34 cellular contexts compared by ENCODE assay signal in genomic region chr3:45604999-45605398, GRCh38. TPM values are rescaled to one million over a fixed set of nuclear protein-coding genes. Genes with fewer than 3 reads are reported as not detected.
DNase-seq lines count a peak whose midpoint lies in the region; ATAC-seq, FAIRE-seq and TF ChIP-seq lines count a peak whose summit lies in the region.
"Had no signal": no experiment of that assay in that cellular context is flagged by ENCODE, and none has a peak within 500 bp of the region (broad histone marks: within the 10 kb centered on the region; RNA-seq: fewer than 3 reads in every experiment).

No MANE protein-coding gene starts in this region.

- dilution Hi-C loops in IMR-90 (cut with HindIII; ENCODE audit: low sequenced_read_pairs, unreplicated experiment): no loop called here

- H3K27ac Mint-ChIP-seq in stimulated activated naive B cell treated with anti-CD40 and anti-IgM and Interleukin-4, amounts not matched to agents 10 μg/mL and 1 μg/mL and 100 μg/mL, for 72 hours: peak overlapping the region; percentile 74
- H3K27ac Mint-ChIP-seq in activated naive CD4-positive, alpha-beta T cell treated with anti-CD3 and anti-CD28 coated beads, Interleukin-2, amount 50 U/mL, for 72 hours: no peak overlapping the region
- H3K27ac Mint-ChIP-seq: activated B cell treated with CpG ODN at 0.5 μM for 24 hours; activated naive CD8-positive, alpha-beta T cell treated with anti-CD3 and anti-CD28 coated beads, Interleukin-2, amount 10 ng/mL, durations not matched to agents 7 days and 5 days; CD8-positive, alpha-beta T cell had no signal

- H4K8ac ChIP-seq in IMR-90 (ENCODE audit: low read depth in 2 of 2, low read length in 2 of 2): no peak overlapping the region

- no peak overlapping the region for H3K4me3 ChIP-seq in IMR-90 (ENCODE audit: insufficient read depth, low read depth, low read length)
- H3K4me3 ChIP-seq in coronary artery: no peak overlapping the region
- H3K4me3 ChIP-seq in lung: no peak overlapping the region
- H3K4me3 ChIP-seq: suprapubic skin had no signal

- intact Hi-C loops in IMR-90 (cut with micrococcal nuclease): no loop called here

- no peak for FAIRE-seq in D721Med (lab: Jason Lieb, UNC)
- FAIRE-seq: GM18507, H54 had no signal

- no peak for TF ChIP-seq POLR2A in IMR-90 (IDR thresholded peaks at IDR 0.05; ENCODE audit: low read depth, low read length)

- TF ChIP-seq RAD21 in IMR-90 (IDR thresholded peaks at IDR 0.05; ENCODE audit: low read length): no peak

- H3K4me1 ChIP-seq in IMR-90 (ENCODE audit: control insufficient read depth, insufficient read depth, low read length): peaks cover 37% of the 10 kb centered on the region
- H3K4me1 ChIP-seq in lung (ENCODE audit: control insufficient read depth in 2 of 2, insufficient read depth in 2 of 2, low read length in 2 of 2): peaks cover 31 to 38% of the 10 kb centered on the region in 2 donors
- H3K4me1 ChIP-seq: BE2C had no signal

- H2AK5ac ChIP-seq in IMR-90 (ENCODE audit: low read depth, low read length): no peak overlapping the region

- WGBS in IMR-90 (ENCODE audit: extremely low coverage in 2 of 2, insufficient read length in 1 of 2), 2 experiments: 80% methylated on average over 1 of the region's 3 CpGs; no CpG with 5 or more reads in 1 of the 2 experiments
- 90 to 93% methylated on average over 3 of the region's 3 CpGs for WGBS in lung, 2 donors

- no peak for TF ChIP-seq CTCF in IMR-90 (conservative IDR thresholded peaks at IDR 0.05; ENCODE audit: low read depth, low read length)
- no peak for TF ChIP-seq CTCF in coronary artery (IDR thresholded peaks at IDR 0.05)
- no peak for TF ChIP-seq CTCF in lung (IDR thresholded peaks at IDR 0.05; ENCODE audit: control extremely low read depth, extremely low read depth)
- no peak for TF ChIP-seq CTCF in D721Med (IDR thresholded peaks at IDR 0.05; ENCODE audit: insufficient read depth, missing control alignments)

- no peaks in the 10 kb centered on the region for H3K27me3 ChIP-seq in IMR-90 (ENCODE audit: control insufficient read depth, insufficient read depth, low read length)
- H3K27me3 ChIP-seq in lung (ENCODE audit: control insufficient read depth, insufficient read depth): no peaks in the 10 kb centered on the region
- H3K27me3 ChIP-seq: BE2C, suprapubic skin had no signal

- peaks cover 40 to 54% of the 10 kb centered on the region in 2 donors for H3K36me3 Mint-ChIP-seq in stimulated activated naive B cell treated with anti-CD40 and anti-IgM and Interleukin-4, amounts not matched to agents 10 μg/mL and 1 μg/mL and 100 μg/mL, for 72 hours
- peaks cover 0 to 16% of the 10 kb centered on the region in 2 donors for H3K36me3 Mint-ChIP-seq in activated naive CD4-positive, alpha-beta T cell treated with anti-CD3 and anti-CD28 coated beads, Interleukin-2, amount 50 U/mL, for 72 hours

- H3K36me3 ChIP-seq in IMR-90 (ENCODE audit: control insufficient read depth, insufficient read depth, low read length) (peaks cover 32% of the 10 kb centered on the region), lung (ENCODE audit: control insufficient read depth in 2 of 2, insufficient read depth in 2 of 2, low read length in 2 of 2) (peaks cover 0 to 8% of the 10 kb centered on the region in 2 donors)
- H3K36me3 ChIP-seq: BE2C had no signal

- H3K23ac ChIP-seq in IMR-90 (ENCODE audit: low read depth, low read length): peak overlapping the region; percentile 11; the same call in 1 of the 2 replicates

- no peak overlapping the region for H3K14ac ChIP-seq in IMR-90 (replicated peaks; ENCODE audit: low read depth, low read length)

- H3K4ac ChIP-seq in IMR-90 (ENCODE audit: low read depth, low read length): no peak overlapping the region

- in situ Hi-C loops in IMR-90 (cut with MboI; ENCODE audit: low sequenced_read_pairs): no loop called here

- POLR2A ChIA-PET in IMR-90 (lab: Charles Lee; ENCODE audit: unreplicated experiment): no interaction called here

- H2AFZ ChIP-seq in IMR-90 (replicated peaks; ENCODE audit: low read length, poor library complexity): no peak overlapping the region

- H3K4me1 Mint-ChIP-seq in stimulated activated naive B cell treated with anti-CD40 and anti-IgM and Interleukin-4, amounts not matched to agents 10 μg/mL and 1 μg/mL and 100 μg/mL, for 72 hours: peaks cover 45 to 88% of the 10 kb centered on the region in 2 donors

- H4K20me1 ChIP-seq in IMR-90 (ENCODE audit: insufficient read depth, low read length): peaks cover 85% of the 10 kb centered on the region

- no peak overlapping the region for H3K56ac ChIP-seq in IMR-90 (ENCODE audit: extremely low read depth, insufficient read depth, low read length)

- H3K9me1 ChIP-seq in IMR-90 (ENCODE audit: insufficient read depth, low read length): peaks cover 55% of the 10 kb centered on the region

- H3K4me2 ChIP-seq in IMR-90 (ENCODE audit: low read depth, low read length): no peak overlapping the region
- H3K4me2 ChIP-seq: SK-N-SH had no signal

- no peak overlapping the region for H3K18ac ChIP-seq in IMR-90 (ENCODE audit: low read depth, low read length)

- no peak overlapping the region for H3K4me3 Mint-ChIP-seq in stimulated activated naive B cell treated with anti-CD40 and anti-IgM and Interleukin-4, amounts not matched to agents 10 μg/mL and 1 μg/mL and 100 μg/mL, for 72 hours
- H3K4me3 Mint-ChIP-seq: activated B cell treated with CpG ODN at 0.5 μM for 24 hours; activated naive CD8-positive, alpha-beta T cell treated with anti-CD3 and anti-CD28 coated beads, Interleukin-2, amount 10 ng/mL, durations not matched to agents 7 days and 5 days; CD8-positive, alpha-beta T cell; naive thymus-derived CD4-positive, alpha-beta T cell had no signal

- ATAC-seq in IMR-90 (ENCODE audit: low read depth) (no peak), lung (ENCODE audit: insufficient read depth, low FRiP score) (no peak)
- no peak for ATAC-seq in stimulated activated naive B cell treated with anti-CD40 and anti-IgM and Interleukin-4, amounts not matched to agents 10 μg/mL and 1 μg/mL and 100 μg/mL, for 72 hours (replicated peaks)
- no peak for ATAC-seq in activated naive CD4-positive, alpha-beta T cell treated with anti-CD3 and anti-CD28 coated beads, Interleukin-2, amount 50 U/mL, for 72 hours
- ATAC-seq: CD8-positive, alpha-beta T cell; left colon; naive thymus-derived CD4-positive, alpha-beta T cell; PC-3 had no signal

- no peak overlapping the region for H2BK120ac ChIP-seq in IMR-90 (ENCODE audit: low read depth, low read length)

- H3K9me3 ChIP-seq in IMR-90 (ENCODE audit: control insufficient read depth, insufficient read depth, low read length) (no peaks in the 10 kb centered on the region), lung (ENCODE audit: control insufficient read depth in 2 of 2, insufficient read depth in 1 of 2, low read length in 1 of 2) (no peaks in the 10 kb centered on the region)
- H3K9me3 ChIP-seq: BE2C, SK-N-SH, suprapubic skin had no signal

- H2BK5ac ChIP-seq in IMR-90 (ENCODE audit: low read depth, low read length, poor library complexity, severe bottlenecking): no peak overlapping the region

- H3K27ac ChIP-seq in IMR-90 (ENCODE audit: insufficient read depth, low read length): no peak overlapping the region
- peak overlapping the region; percentile 85 to 86 for H3K27ac ChIP-seq in coronary artery
- H3K27ac ChIP-seq in lung (ENCODE audit: low read depth in 1 of 2, low read length in 1 of 2): peak overlapping the region; percentile 6 to 43
- H3K27ac ChIP-seq: suprapubic skin had no signal

- H3K9ac ChIP-seq in IMR-90 (ENCODE audit: low read depth, low read length): no peak overlapping the region
- H3K9ac ChIP-seq: SK-N-SH had no signal

- no peak overlapping the region for H4K5ac ChIP-seq in IMR-90 (ENCODE audit: low read depth, low read length)

- CTCF ChIA-PET in IMR-90 (lab: Yijun Ruan, JAX): interaction anchor here (1.0 kb wide), 1 partner anchor 55 kb away, joined by 3 read pairs; no protein-coding TSS in a partner anchor

- H3K27me3 Mint-ChIP-seq in stimulated activated naive B cell treated with anti-CD40 and anti-IgM and Interleukin-4, amounts not matched to agents 10 μg/mL and 1 μg/mL and 100 μg/mL, for 72 hours: no peaks in the 10 kb centered on the region
- H3K27me3 Mint-ChIP-seq: activated B cell treated with CpG ODN at 0.5 μM for 24 hours; activated naive CD8-positive, alpha-beta T cell treated with anti-CD3 and anti-CD28 coated beads, Interleukin-2, amount 10 ng/mL, durations not matched to agents 7 days and 5 days; naive thymus-derived CD4-positive, alpha-beta T cell had no signal

- H3K9me3 Mint-ChIP-seq in stimulated activated naive B cell treated with anti-CD40 and anti-IgM and Interleukin-4, amounts not matched to agents 10 μg/mL and 1 μg/mL and 100 μg/mL, for 72 hours: no peaks in the 10 kb centered on the region
- no peaks in the 10 kb centered on the region for H3K9me3 Mint-ChIP-seq in activated naive CD4-positive, alpha-beta T cell treated with anti-CD3 and anti-CD28 coated beads, Interleukin-2, amount 50 U/mL, for 72 hours
- H3K9me3 Mint-ChIP-seq: activated B cell treated with CpG ODN at 0.5 μM for 24 hours; activated naive CD8-positive, alpha-beta T cell treated with anti-CD3 and anti-CD28 coated beads, Interleukin-2, amount 10 ng/mL, durations not matched to agents 7 days and 5 days; CD8-positive, alpha-beta T cell; naive thymus-derived CD4-positive, alpha-beta T cell had no signal

- no TSS peak for BruUV-seq in IMR-90 (replicated peaks; lab: Mats Ljungman, UMichigan)

- no peak overlapping the region for H2BK15ac ChIP-seq in IMR-90 (ENCODE audit: low read depth, low read length)

- DNase-seq in IMR-90 (no peak), coronary artery (ENCODE audit: low spot score) (no peak), lung (ENCODE audit: low spot score) (no peak), cortex of kidney (lab: John Stamatoyannopoulos, UW) (no peak), D721Med (ENCODE audit: insufficient read length, low spot score) (no peak)
- no peak for DNase-seq in stimulated activated naive B cell treated with anti-CD40 and anti-IgM and Interleukin-4, amounts not matched to agents 10 μg/mL and 1 μg/mL and 100 μg/mL, for 72 hours
- DNase-seq in activated naive CD4-positive, alpha-beta T cell treated with anti-CD3 and anti-CD28 coated beads, Interleukin-2, amount 50 U/mL, for 72 hours (ENCODE audit: low spot score in 2 of 2): no peak
- DNase-seq: ACHN; activated B cell treated with CpG ODN at 0.5 μM for 24 hours; activated CD4-positive, alpha-beta T cell treated with anti-CD3 and anti-CD28 coated beads, Interleukin-2, amount 50 U/mL, for 1 hour; activated effector memory CD4-positive, alpha-beta T cell treated with anti-CD3 and anti-CD28 coated beads, Interleukin-2, amount 50 U/mL, for 16 hours; activated naive CD8-positive, alpha-beta T cell treated with anti-CD3 and anti-CD28 coated beads, Interleukin-2, amount 10 ng/mL, durations not matched to agents 7 days and 5 days; activated T-cell treated with anti-CD3 and anti-CD28 coated beads, Interleukin-2, amount 50 U/mL, for 1 hour; BE2C; CD8-positive, alpha-beta T cell; central memory CD4-positive, alpha-beta T cell; dermis blood vessel endothelial cell; DMS 273 treated with DMSO at 0.1 percent for 48 hours; foreskin melanocyte; hippocampal formation; Karpas-422; left colon; naive thymus-derived CD4-positive, alpha-beta T cell; NCI-H1417; NCI-H2029; NCI-H526; NK-92 treated with Interleukin-12 subunit alpha and Interleukin-12 subunit beta, amount 100 ng/mL, for 24 hours; PC-3; SK-N-SH; stimulated activated CD4-positive, alpha-beta T cell treated with anti-CD3 and anti-CD28 coated beads, Interleukin-15, amount 100 ng/mL, for 24 hours; stimulated activated CD4-positive, alpha-beta T cell treated with anti-CD3 and anti-CD28 coated beads, Interleukin-4, amount 100 ng/mL, for 4 hours had no signal

- peaks cover 19 to 88% of the 10 kb centered on the region in 2 experiments for H3K79me1 ChIP-seq in IMR-90 (ENCODE audit: low read depth in 1 of 2, low read length in 2 of 2)

- H2AK9ac ChIP-seq in IMR-90 (replicated peaks; ENCODE audit: low read depth, low read length, poor library complexity): no peak overlapping the region

- H4K91ac ChIP-seq in IMR-90 (ENCODE audit: insufficient read depth, low read depth, low read length): no peak overlapping the region

- H2BK20ac ChIP-seq in IMR-90 (ENCODE audit: low read depth, low read length): no peak overlapping the region

RNA-seq across cellular contexts. Expression of gene LIMD1, which starts 10.4 kb away (rescaled TPM):
- total RNA-seq in IMR-90 (2012; rRNA removed): 21.5 and 22.5 TPM in 2 replicates
- 20.5 and 20.9 TPM in 2 replicates for polyA plus RNA-seq in IMR-90 (2012; rRNA removed)
- polyA plus RNA-seq in IMR-90 (2012; cell fraction: cytosol; rRNA removed): 12.3 and 13.9 TPM in 2 replicates
- 52.7 and 53.0 TPM in 2 replicates for polyA plus RNA-seq in IMR-90 (2012; cell fraction: nucleus; rRNA removed; ENCODE audit: low replicate concordance)
- 100 to 1,000 TPM in 1 of 2 donors, 10 to 100 TPM in 1; 70.0 to 123 TPM for total RNA-seq in lung
- polyA plus RNA-seq in lung: 10 to 100 TPM in 1 of 2 donors, 1 to 10 TPM in 1; 9.3 to 18.5 TPM
- total RNA-seq in activated naive CD4-positive, alpha-beta T cell treated with anti-CD3 and anti-CD28 coated beads, Interleukin-2, amount 50 U/mL, for 72 hours: 10 to 100 TPM; 14.9 to 39.6 TPM
